In the genomic region with DNA sequence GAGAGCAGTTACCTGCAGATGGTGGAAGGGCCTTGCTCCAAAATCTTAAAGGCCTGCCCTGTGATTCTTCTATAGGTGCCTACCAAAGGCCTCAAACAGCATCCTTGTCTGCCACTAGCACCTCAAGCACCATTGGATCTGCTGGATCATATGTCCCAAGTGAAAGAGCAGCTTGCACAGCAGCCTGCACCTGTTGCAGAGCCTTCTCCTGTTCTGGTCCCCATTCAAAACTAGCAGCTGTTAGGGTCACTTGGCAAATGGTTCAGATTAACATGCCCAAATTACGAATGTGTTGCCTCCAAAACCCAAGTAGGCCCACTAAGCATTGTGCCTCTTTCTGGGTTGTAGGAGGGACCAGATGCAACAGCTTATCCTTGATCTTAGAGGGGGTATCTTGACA, we compare ENCODE assay signal across 1 cellular context.
TF ChIP-seq lines count a peak whose summit lies in the region.

No MANE protein-coding gene starts in this region.

TF ChIP-seq in HEK293, 187 proteins besides CTCF, POLR2A, EP300 and RAD21 (continued from another document):
- TF ChIP-seq, protein P1, sequence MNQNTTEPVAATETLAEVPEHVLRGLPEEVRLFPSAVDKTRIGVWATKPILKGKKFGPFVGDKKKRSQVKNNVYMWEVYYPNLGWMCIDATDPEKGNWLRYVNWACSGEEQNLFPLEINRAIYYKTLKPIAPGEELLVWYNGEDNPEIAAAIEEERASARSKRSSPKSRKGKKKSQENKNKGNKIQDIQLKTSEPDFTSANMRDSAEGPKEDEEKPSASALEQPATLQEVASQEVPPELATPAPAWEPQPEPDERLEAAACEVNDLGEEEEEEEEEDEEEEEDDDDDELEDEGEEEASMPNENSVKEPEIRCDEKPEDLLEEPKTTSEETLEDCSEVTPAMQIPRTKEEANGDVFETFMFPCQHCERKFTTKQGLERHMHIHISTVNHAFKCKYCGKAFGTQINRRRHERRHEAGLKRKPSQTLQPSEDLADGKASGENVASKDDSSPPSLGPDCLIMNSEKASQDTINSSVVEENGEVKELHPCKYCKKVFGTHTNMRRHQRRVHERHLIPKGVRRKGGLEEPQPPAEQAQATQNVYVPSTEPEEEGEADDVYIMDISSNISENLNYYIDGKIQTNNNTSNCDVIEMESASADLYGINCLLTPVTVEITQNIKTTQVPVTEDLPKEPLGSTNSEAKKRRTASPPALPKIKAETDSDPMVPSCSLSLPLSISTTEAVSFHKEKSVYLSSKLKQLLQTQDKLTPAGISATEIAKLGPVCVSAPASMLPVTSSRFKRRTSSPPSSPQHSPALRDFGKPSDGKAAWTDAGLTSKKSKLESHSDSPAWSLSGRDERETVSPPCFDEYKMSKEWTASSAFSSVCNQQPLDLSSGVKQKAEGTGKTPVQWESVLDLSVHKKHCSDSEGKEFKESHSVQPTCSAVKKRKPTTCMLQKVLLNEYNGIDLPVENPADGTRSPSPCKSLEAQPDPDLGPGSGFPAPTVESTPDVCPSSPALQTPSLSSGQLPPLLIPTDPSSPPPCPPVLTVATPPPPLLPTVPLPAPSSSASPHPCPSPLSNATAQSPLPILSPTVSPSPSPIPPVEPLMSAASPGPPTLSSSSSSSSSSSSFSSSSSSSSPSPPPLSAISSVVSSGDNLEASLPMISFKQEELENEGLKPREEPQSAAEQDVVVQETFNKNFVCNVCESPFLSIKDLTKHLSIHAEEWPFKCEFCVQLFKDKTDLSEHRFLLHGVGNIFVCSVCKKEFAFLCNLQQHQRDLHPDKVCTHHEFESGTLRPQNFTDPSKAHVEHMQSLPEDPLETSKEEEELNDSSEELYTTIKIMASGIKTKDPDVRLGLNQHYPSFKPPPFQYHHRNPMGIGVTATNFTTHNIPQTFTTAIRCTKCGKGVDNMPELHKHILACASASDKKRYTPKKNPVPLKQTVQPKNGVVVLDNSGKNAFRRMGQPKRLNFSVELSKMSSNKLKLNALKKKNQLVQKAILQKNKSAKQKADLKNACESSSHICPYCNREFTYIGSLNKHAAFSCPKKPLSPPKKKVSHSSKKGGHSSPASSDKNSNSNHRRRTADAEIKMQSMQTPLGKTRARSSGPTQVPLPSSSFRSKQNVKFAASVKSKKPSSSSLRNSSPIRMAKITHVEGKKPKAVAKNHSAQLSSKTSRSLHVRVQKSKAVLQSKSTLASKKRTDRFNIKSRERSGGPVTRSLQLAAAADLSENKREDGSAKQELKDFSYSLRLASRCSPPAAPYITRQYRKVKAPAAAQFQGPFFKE (tag by site-specific recombination; IDR thresholded peaks at IDR 0.05; ENCODE audit: borderline replicate concordance) = no peak
- no peak for TF ChIP-seq ZNF501 (tag by site-specific recombination; IDR thresholded peaks at IDR 0.05)
- TF ChIP-seq ZNF114 (tag by site-specific recombination; IDR thresholded peaks at IDR 0.05) = no peak
- no peak for TF ChIP-seq ZNF521 (tag by site-specific recombination; IDR thresholded peaks at IDR 0.05)
- TF ChIP-seq KLF7 (tag by site-specific recombination; IDR thresholded peaks at IDR 0.05; ENCODE audit: borderline replicate concordance) = no peak
- no peak for TF ChIP-seq ZNF660 (tag by site-specific recombination; IDR thresholded peaks at IDR 0.05)
- no peak for TF ChIP-seq ZNF843 (tag by site-specific recombination; IDR thresholded peaks at IDR 0.05)
- TF ChIP-seq ZNF555 (tag by site-specific recombination; conservative IDR thresholded peaks at IDR 0.05) = no peak
- TF ChIP-seq ZNF24 (tag by site-specific recombination; IDR thresholded peaks at IDR 0.05) = no peak
